In the genomic region with DNA sequence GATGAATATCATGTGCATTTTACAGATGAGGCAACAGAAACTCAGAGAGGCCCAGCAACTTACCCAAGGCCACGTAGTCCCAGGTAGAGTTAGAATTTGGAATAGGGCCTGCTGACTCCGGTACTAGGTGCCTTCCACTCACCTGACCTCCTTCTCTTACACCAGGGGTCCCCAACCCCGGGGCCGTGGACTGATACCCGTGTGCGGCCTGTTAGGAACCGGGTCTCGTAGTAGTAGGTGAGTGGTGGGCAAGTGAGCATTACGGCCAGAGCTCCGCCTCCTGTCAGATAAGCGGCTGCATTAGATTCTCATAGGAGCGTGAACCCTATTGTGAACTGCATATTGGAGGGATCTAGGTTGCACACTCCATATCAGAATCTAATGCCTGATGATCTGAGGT, we compare ENCODE assay signal across 20 cellular contexts.
DNase-seq lines count a peak whose midpoint lies in the region; ATAC-seq and TF ChIP-seq lines count a peak whose summit lies in the region.
"Had no signal": no experiment of that assay in that cellular context is flagged by ENCODE, and none has a peak within 500 bp of the region (broad histone marks: within the 10 kb centered on the region; RNA-seq: fewer than 3 reads in every experiment).

No MANE protein-coding gene starts in this region.

- peak overlapping the region; percentile 51 for H3K4me3 Mint-ChIP-seq in natural killer cell treated with Interleukin-12 subunit alpha and Interleukin-12 subunit beta and Interleukin-15 and Interleukin-18, amount 100 ng/mL, for 72 hours
- no peak overlapping the region for H3K4me3 Mint-ChIP-seq in glutamatergic neuron (ENCODE audit: unreplicated experiment)
- H3K4me3 Mint-ChIP-seq: activated naive CD8-positive, alpha-beta T cell; neural crest cell had no signal

- H3K9me3 ChIP-seq in adipocyte (ENCODE audit: control insufficient read depth, low read length): no peaks in the 10 kb centered on the region
- H3K9me3 ChIP-seq: SJSA1, upper lobe of right lung had no signal

- no peaks in the 10 kb centered on the region for H3K9me3 Mint-ChIP-seq in natural killer cell treated with Interleukin-12 subunit alpha and Interleukin-12 subunit beta and Interleukin-15 and Interleukin-18, amount 100 ng/mL, for 72 hours
- peaks cover 3% of the 10 kb centered on the region for H3K9me3 Mint-ChIP-seq in glutamatergic neuron (ENCODE audit: unreplicated experiment)
- H3K9me3 Mint-ChIP-seq: neural crest cell had no signal

- H3K27ac Mint-ChIP-seq in natural killer cell treated with Interleukin-12 subunit alpha and Interleukin-12 subunit beta and Interleukin-15 and Interleukin-18, amount 100 ng/mL, for 72 hours: peak overlapping the region; percentile 64 to 68
- no peak overlapping the region for H3K27ac Mint-ChIP-seq in glutamatergic neuron (ENCODE audit: unreplicated experiment)
- H3K27ac Mint-ChIP-seq: activated naive CD8-positive, alpha-beta T cell had no signal

- H3K36me3 ChIP-seq in adipocyte (ENCODE audit: control insufficient read depth, insufficient read depth, low read length, severe bottlenecking): peaks cover 5% of the 10 kb centered on the region
- H3K36me3 ChIP-seq: upper lobe of right lung had no signal

- ATAC-seq in left cardiac atrium (no peak), HG03342 (IDR thresholded peaks at IDR 0.05; ENCODE audit: unreplicated experiment) (no peak)
- ATAC-seq in natural killer cell treated with Interleukin-12 subunit alpha and Interleukin-12 subunit beta and Interleukin-15 and Interleukin-18, amount 100 ng/mL, for 72 hours: no peak
- ATAC-seq: stimulated activated naive CD8-positive, alpha-beta T cell treated with anti-CD3 and anti-CD28 coated beads, Interleukin-15, Interleukin-2, amounts not matched to agents 100 U/mL and 50 U/mL, for 24 hours had no signal

- H3K27me3 Mint-ChIP-seq in natural killer cell treated with Interleukin-12 subunit alpha and Interleukin-12 subunit beta and Interleukin-15 and Interleukin-18, amount 100 ng/mL, for 72 hours: no peaks in the 10 kb centered on the region
- peaks cover 2% of the 10 kb centered on the region for H3K27me3 Mint-ChIP-seq in glutamatergic neuron (ENCODE audit: unreplicated experiment)
- H3K27me3 Mint-ChIP-seq: activated naive CD8-positive, alpha-beta T cell had no signal

- H3K9ac ChIP-seq in adipocyte (ENCODE audit: low read length): peak overlapping the region; percentile 75

- peaks cover 64 to 67% of the 10 kb centered on the region in 2 donors for H3K4me1 Mint-ChIP-seq in natural killer cell treated with Interleukin-12 subunit alpha and Interleukin-12 subunit beta and Interleukin-15 and Interleukin-18, amount 100 ng/mL, for 72 hours (ENCODE audit: low read depth in 2 of 2)
- H3K4me1 Mint-ChIP-seq in glutamatergic neuron (ENCODE audit: low read depth, unreplicated experiment): peaks cover 20% of the 10 kb centered on the region

- DNase-seq in cardiac septum (ENCODE audit: low spot score): peak; percentile 43
- DNase-seq in left cardiac atrium: no peak
- no peak for DNase-seq in adipocyte (ENCODE audit: low read depth)
- no peak for DNase-seq in natural killer cell treated with Interleukin-12 subunit alpha and Interleukin-12 subunit beta and Interleukin-15 and Interleukin-18, amount 100 ng/mL, for 72 hours (ENCODE audit: low spot score)
- no peak for DNase-seq in DMS 273 treated with DMSO at 0.1 percent for 48 hours (lab: John Stamatoyannopoulos, UW)
- DNase-seq in glutamatergic neuron: no peak
- no peak for DNase-seq in HPDE6-E6E7 (ENCODE audit: extremely low spot score)
- DNase-seq: activated CD4-positive, alpha-beta T cell treated with anti-CD3 and anti-CD28 coated beads for 4 hours; Calu3; dorsolateral prefrontal cortex; GDM1; KBM-7; NCI-H2081; NCI-H524 treated with DMSO at 0.1 percent for 48 hours; stimulated activated naive CD8-positive, alpha-beta T cell treated with anti-CD3 and anti-CD28 coated beads, Interleukin-15, Interleukin-2, amounts not matched to agents 100 U/mL and 50 U/mL, for 24 hours; upper lobe of right lung had no signal

- H3K27me3 ChIP-seq in adipocyte (replicated peaks; ENCODE audit: control insufficient read depth, insufficient read depth, low read length): no peaks in the 10 kb centered on the region
- H3K27me3 ChIP-seq: dorsolateral prefrontal cortex, SJSA1, upper lobe of right lung had no signal

- no peaks in the 10 kb centered on the region for H3K36me3 Mint-ChIP-seq in natural killer cell treated with Interleukin-12 subunit alpha and Interleukin-12 subunit beta and Interleukin-15 and Interleukin-18, amount 100 ng/mL, for 72 hours
- no peaks in the 10 kb centered on the region for H3K36me3 Mint-ChIP-seq in glutamatergic neuron (ENCODE audit: unreplicated experiment)

- intact Hi-C loops in cardiac septum (cut with DNase I): no loop called here
- intact Hi-C loops in left cardiac atrium (cut with DNase I): no loop called here

- no peak for TF ChIP-seq CTCF in glutamatergic neuron (IDR thresholded peaks at IDR 0.05; ENCODE audit: partially characterized antibody, unreplicated experiment)

- H3K4me3 ChIP-seq in adipocyte (ENCODE audit: low read length): no peak overlapping the region
- H3K4me3 ChIP-seq: dorsolateral prefrontal cortex, SJSA1, upper lobe of right lung had no signal

- H3K4me1 ChIP-seq in adipocyte (ENCODE audit: control insufficient read depth, insufficient read depth, low read length): peaks cover 82% of the 10 kb centered on the region
